ENCODE assay signal across 9 cellular contexts in genomic region chr7:95596183-95597135, GRCh38. TPM values are rescaled to one million over a fixed set of nuclear protein-coding genes. Genes with fewer than 3 reads are reported as not detected.
DNase-seq lines count a peak whose midpoint lies in the region; ATAC-seq and TF ChIP-seq lines count a peak whose summit lies in the region.
"Had no signal": no experiment of that assay in that cellular context is flagged by ENCODE, and none has a peak within 500 bp of the region (broad histone marks: within the 10 kb centered on the region; RNA-seq: fewer than 3 reads in every experiment).

Gene PDK4, minus strand, starts transcription at chr7:95596516. Its CDS starts 223 bp downstream, at chr7:95596293.

- H2AFZ ChIP-seq in hepatocyte (peak within 1 kb of the TSS; percentile 93), parathyroid adenoma (peak within 1 kb of the TSS; percentile 69)

- TF ChIP-seq CTCF in body of pancreas (IDR thresholded peaks at IDR 0.05) (peak in 1 of 7 experiments; percentile 5), hepatocyte (IDR thresholded peaks at IDR 0.05; ENCODE audit: poor library complexity) (no peak), parathyroid adenoma (IDR thresholded peaks at IDR 0.05) (no peak)

- no peaks in the 10 kb centered on the region for H3K9me2 ChIP-seq in hepatocyte (replicated peaks; ENCODE audit: insufficient read depth)

- H3K9ac ChIP-seq in parathyroid adenoma, result peak within 1 kb of the TSS; percentile 98
- H3K9ac ChIP-seq: KMS-11 had no signal

- H4K20me1 ChIP-seq in hepatocyte (ENCODE audit: insufficient read depth, poor library complexity, severe bottlenecking), result no peaks in the 10 kb centered on the region

- H3K27ac ChIP-seq in body of pancreas (peak within 1 kb of the TSS; percentile 90 to 99 (median 97)), hepatocyte (peak within 1 kb of the TSS; percentile 80), parathyroid adenoma (peak within 1 kb of the TSS; percentile 100)
- H3K27ac ChIP-seq: KMS-11 had no signal

- H3K79me2 ChIP-seq in hepatocyte (no peaks in the 10 kb centered on the region), parathyroid adenoma (peaks cover 18% of the 10 kb centered on the region)

- TF ChIP-seq POLR2A in body of pancreas (IDR thresholded peaks at IDR 0.05), result peak; percentile 96 to 99 (median 97)

- intact Hi-C loops in body of pancreas (cut with DNase I), result loop anchor here (10.0 kb wide), 1 partner anchor 78 kb away; no protein-coding TSS in a partner anchor

- H3K36me3 ChIP-seq in MG63 (no peaks in the 10 kb centered on the region), body of pancreas (replicated peaks in 1 of 2; ENCODE audit: insufficient read depth in 1 of 2, low read depth in 2 of 2) (peaks cover 0 to 8% of the 10 kb centered on the region in 2 donors), hepatocyte (replicated peaks; ENCODE audit: insufficient read depth, low read depth) (no peaks in the 10 kb centered on the region), parathyroid adenoma (ENCODE audit: control insufficient read depth, insufficient read depth, low read length) (peaks cover 9% of the 10 kb centered on the region)

- H3K9me3 ChIP-seq in MG63 (no peaks in the 10 kb centered on the region), body of pancreas (no peaks in the 10 kb centered on the region), hepatocyte (ENCODE audit: low read depth) (no peaks in the 10 kb centered on the region), parathyroid adenoma (ENCODE audit: control insufficient read depth, low read length) (no peaks in the 10 kb centered on the region)

- peak; percentile 50 for DNase-seq in DMS 273 treated with DMSO at 0.1 percent for 48 hours (lab: John Stamatoyannopoulos, UW)
- DNase-seq in MG63, result peak; percentile 80
- peak; percentile 97 to 99 (median 98) for DNase-seq in body of pancreas
- DNase-seq in hepatocyte (ENCODE audit: low spot score), result peak; percentile 84
- no peak for DNase-seq in activated CD4-positive, alpha-beta T cell treated with anti-CD3 and anti-CD28 coated beads for 4 hours
- no peak for DNase-seq in GDM1 (lab: John Stamatoyannopoulos, UW)

- WGBS in body of pancreas, 2 donors, result 0 to 1% methylated on average over 32 to 67 of the region's 67 CpGs
- WGBS in hepatocyte (ENCODE audit: low lambda C conversion rate, missing lambda C conversion rate), result 2% methylated on average over 67 of the region's 67 CpGs

- H3K27me3 ChIP-seq in MG63, result no peaks in the 10 kb centered on the region
- no peaks in the 10 kb centered on the region for H3K27me3 ChIP-seq in body of pancreas
- H3K27me3 ChIP-seq in hepatocyte, result no peaks in the 10 kb centered on the region
- no peaks in the 10 kb centered on the region for H3K27me3 ChIP-seq in parathyroid adenoma (ENCODE audit: control insufficient read depth, insufficient read depth, low read length)

- peak within 1 kb of the TSS; percentile 90 for H3K4me2 ChIP-seq in hepatocyte
- H3K4me2 ChIP-seq in parathyroid adenoma (ENCODE audit: low read length), result peak within 1 kb of the TSS; percentile 66
- H3K4me2 ChIP-seq: KMS-11 had no signal

- ATAC-seq in body of pancreas (peak; percentile 94), HG03442 (IDR thresholded peaks at IDR 0.05; ENCODE audit: unreplicated experiment) (no peak)

- H3K4me1 ChIP-seq in body of pancreas (peaks cover 60% of the 10 kb centered on the region), hepatocyte (ENCODE audit: insufficient read depth) (peaks cover 5% of the 10 kb centered on the region), parathyroid adenoma (peaks cover 23% of the 10 kb centered on the region)

- H3K4me3 ChIP-seq in MG63 (peak within 1 kb of the TSS; percentile 59), body of pancreas (peak within 1 kb of the TSS; percentile 24 to 30), hepatocyte (peak within 1 kb of the TSS; percentile 69), parathyroid adenoma (ENCODE audit: low read depth, low read length) (peak within 1 kb of the TSS; percentile 95)

RNA-seq across cellular contexts. Expression of gene PDK4, which starts in this region (rescaled TPM):
- total RNA-seq in MG63 (2014; rRNA removed; shearing (Covaris generic); ENCODE audit: low replicate concordance), result 0.33 and 0.84 TPM in 2 replicates
- total RNA-seq in body of pancreas (100 to 1,000 TPM; 234 to 308 TPM), hepatocyte (28.5 and 34.6 TPM in 2 replicates)
- polyA plus RNA-seq in hepatocyte, result 26.0 and 28.8 TPM in 2 replicates

Comparison
In these comparisons a context has a peak if more than half of its experiments do, and no peak if none do; other contexts are left out.
1. RNA of gene PDK4 (total RNA-seq): 234 to 308 TPM in body of pancreas and 28.5 to 34.6 TPM in hepatocyte; 0.33 to 0.84 TPM in MG63; every median in the first group is over 10 times any median in the second.
2. Peak in DNase-seq and H3K4me3 ChIP-seq in MG63; RNA of the gene not detected or under 1 TPM.
3. DNase-seq: peak in DMS 273 treated with DMSO at 0.1 percent for 48 hours (single experiment), body of pancreas (4 of 4) and hepatocyte (single experiment); none in activated CD4-positive, alpha-beta T cell treated with anti-CD3 and anti-CD28 coated beads for 4 hours (0 of 2) and GDM1 (single experiment).
4. H3K4me3 ChIP-seq: peak in every context shown above with its lines; median percentile 95 in parathyroid adenoma; 69 in hepatocyte; 59 in MG63; 27 in body of pancreas.
5. Peak in every context shown above with its lines, with median percentiles within 50 percentile points of each other: H3K27ac ChIP-seq.